Comparison of ENCODE assay signal across 18 cellular contexts in genomic region chr9:130402645-130403440, GRCh38. TPM values are rescaled to one million over a fixed set of nuclear protein-coding genes. Genes with fewer than 3 reads are reported as not detected.
DNase-seq lines count a peak whose midpoint lies in the region; ATAC-seq and TF ChIP-seq lines count a peak whose summit lies in the region.
"Had no signal": no experiment of that assay in that cellular context is flagged by ENCODE, and none has a peak within 500 bp of the region (broad histone marks: within the 10 kb centered on the region; RNA-seq: fewer than 3 reads in every experiment).

No MANE protein-coding gene starts in this region.

- DNase-seq in GM23338 (ENCODE audit: low spot score) (no peak), NT2/D1 (ENCODE audit: low read depth, low spot score) (no peak), aorta (no peak)
- DNase-seq: AML-193; Caco-2; Calu3; CD4-positive, alpha-beta T cell; CD8-positive, alpha-beta T cell; DMS79 treated with DMSO at 0.1 percent for 48 hours; GF-D8 had no signal

- H3K27ac ChIP-seq in GM23338 (ENCODE audit: low read depth) (no peak overlapping the region), aorta (ENCODE audit: low read depth in 1 of 2, low read length in 2 of 2) (no peak overlapping the region)
- H3K27ac ChIP-seq: 22Rv1; A549; BLaER1 treated with 17β-estradiol and CSF1 and Interleukin-3, amounts not matched to agents 10 nM and 100 nM; C4-2B had no signal

- peak overlapping the region; percentile 58; the same call in 1 of the 2 replicates for H3K27ac Mint-ChIP-seq in GM23338
- H3K27ac Mint-ChIP-seq: B cell; CD4-positive, alpha-beta T cell; CD8-positive, alpha-beta T cell had no signal

- no peaks in the 10 kb centered on the region for H3K9me3 Mint-ChIP-seq in GM23338
- H3K9me3 Mint-ChIP-seq: CD4-positive, alpha-beta T cell; CD8-positive, alpha-beta T cell had no signal

- ATAC-seq in GM23338 (no peak), aorta (ENCODE audit: low FRiP score) (peak; percentile 16), GM18517 (IDR thresholded peaks at IDR 0.05; ENCODE audit: unreplicated experiment) (no peak), GM18909 (IDR thresholded peaks at IDR 0.05; ENCODE audit: poor library complexity, unreplicated experiment) (no peak)
- ATAC-seq: A549; CD8-positive, alpha-beta T cell had no signal

- no peak overlapping the region for H3K4me3 Mint-ChIP-seq in GM23338
- H3K4me3 Mint-ChIP-seq: B cell; CD4-positive, alpha-beta T cell; CD8-positive, alpha-beta T cell had no signal

- 84 to 86% methylated on average over 28 of the region's 28 CpGs for WGBS in aorta, 2 donors

- H3K36me3 ChIP-seq in GM23338 (ENCODE audit: insufficient read depth) (no peaks in the 10 kb centered on the region), NT2/D1 (ENCODE audit: insufficient read depth, insufficient read length, low read length) (no peaks in the 10 kb centered on the region), aorta (ENCODE audit: control insufficient read depth in 1 of 2, insufficient read depth in 2 of 2, low read length in 1 of 2) (no peaks in the 10 kb centered on the region)
- H3K36me3 ChIP-seq: BLaER1 treated with 17β-estradiol and CSF1 and Interleukin-3, amounts not matched to agents 10 nM and 100 nM had no signal

- H4K20me1 ChIP-seq in GM23338 (replicated peaks; ENCODE audit: insufficient read depth) = no peaks in the 10 kb centered on the region
- H4K20me1 ChIP-seq: BLaER1 treated with 17β-estradiol and CSF1 and Interleukin-3, amounts not matched to agents 10 nM and 100 nM had no signal

- no peaks in the 10 kb centered on the region for H3K4me1 Mint-ChIP-seq in GM23338
- H3K4me1 Mint-ChIP-seq: B cell had no signal

- no peak overlapping the region for H3K4me2 ChIP-seq in GM23338
- H3K4me2 ChIP-seq: A549 had no signal

- no peak overlapping the region for H3K4me3 ChIP-seq in GM23338
- no peak overlapping the region for H3K4me3 ChIP-seq in NT2/D1 (ENCODE audit: insufficient read length, low read depth)
- H3K4me3 ChIP-seq in aorta (ENCODE audit: low read length in 2 of 2) = no peak overlapping the region
- H3K4me3 ChIP-seq: A549; BLaER1 treated with 17β-estradiol and CSF1 and Interleukin-3, amounts not matched to agents 10 nM and 100 nM had no signal

- intact Hi-C loops in aorta (cut with DNase I) = no loop called here

- H3F3A ChIP-seq in GM23338 (replicated peaks; ENCODE audit: low read depth) = no peaks in the 10 kb centered on the region

- no peak for TF ChIP-seq CTCF in GM23338 (conservative IDR thresholded peaks at IDR 0.05; ENCODE audit: low read depth in 2 of 2)

- H3K79me2 ChIP-seq in GM23338 (replicated peaks; ENCODE audit: insufficient read depth) = no peaks in the 10 kb centered on the region

- peak overlapping the region; percentile 8 for H3K9ac ChIP-seq in NT2/D1 (ENCODE audit: insufficient read length, low read depth)
- H3K9ac ChIP-seq: BLaER1 treated with 17β-estradiol and CSF1 and Interleukin-3, amounts not matched to agents 10 nM and 100 nM had no signal

- H3K36me3 Mint-ChIP-seq in GM23338 (ENCODE audit: low read depth) = peaks cover 2% of the 10 kb centered on the region; the same call in 2 of the 3 replicates
- H3K36me3 Mint-ChIP-seq: CD8-positive, alpha-beta T cell had no signal

- H3K9me2 ChIP-seq in GM23338 (ENCODE audit: insufficient read depth) = no peaks in the 10 kb centered on the region

- H3K4me1 ChIP-seq in GM23338 (ENCODE audit: insufficient read depth) (no peaks in the 10 kb centered on the region), NT2/D1 (ENCODE audit: insufficient read depth, insufficient read length) (no peaks in the 10 kb centered on the region), aorta (ENCODE audit: control insufficient read depth in 1 of 2, insufficient read depth in 2 of 2, low read length in 2 of 2) (no peaks in the 10 kb centered on the region)
- H3K4me1 ChIP-seq: A549, Caco-2 had no signal

- H3K9me3 ChIP-seq in NT2/D1 (ENCODE audit: insufficient read depth, low read length) = no peaks in the 10 kb centered on the region
- no peaks in the 10 kb centered on the region for H3K9me3 ChIP-seq in aorta (ENCODE audit: control insufficient read depth, low read length)
- H3K9me3 ChIP-seq: A549, Caco-2 had no signal

- H3K27me3 ChIP-seq in GM23338 (ENCODE audit: insufficient read depth) (no peaks in the 10 kb centered on the region), NT2/D1 (ENCODE audit: insufficient read depth, insufficient read length) (no peaks in the 10 kb centered on the region), aorta (ENCODE audit: control insufficient read depth in 1 of 2, insufficient read depth in 2 of 2, low read length in 1 of 2) (no peaks in the 10 kb centered on the region)
- H3K27me3 ChIP-seq: BLaER1 treated with 17β-estradiol and CSF1 and Interleukin-3, amounts not matched to agents 10 nM and 100 nM had no signal

- peaks cover 3% of the 10 kb centered on the region for H3K27me3 Mint-ChIP-seq in GM23338 (ENCODE audit: insufficient read depth, low read depth, poor library complexity)
- H3K27me3 Mint-ChIP-seq: CD4-positive, alpha-beta T cell had no signal

- no peak overlapping the region for H2AFZ ChIP-seq in GM23338

TF ChIP-seq in GM23338, 12 proteins besides CTCF, POLR2A, EP300 and RAD21 (continues in another document):
- TF ChIP-seq CREB1 (CRISPR knock-in tag; IDR thresholded peaks at IDR 0.05; ENCODE audit: low read depth) (no peak), ZNF114 (CRISPR knock-in tag; IDR thresholded peaks at IDR 0.05) (no peak), STAT1 (IDR thresholded peaks at IDR 0.05; ENCODE audit: unreplicated experiment) (no peak)
- TF ChIP-seq, protein P1, sequence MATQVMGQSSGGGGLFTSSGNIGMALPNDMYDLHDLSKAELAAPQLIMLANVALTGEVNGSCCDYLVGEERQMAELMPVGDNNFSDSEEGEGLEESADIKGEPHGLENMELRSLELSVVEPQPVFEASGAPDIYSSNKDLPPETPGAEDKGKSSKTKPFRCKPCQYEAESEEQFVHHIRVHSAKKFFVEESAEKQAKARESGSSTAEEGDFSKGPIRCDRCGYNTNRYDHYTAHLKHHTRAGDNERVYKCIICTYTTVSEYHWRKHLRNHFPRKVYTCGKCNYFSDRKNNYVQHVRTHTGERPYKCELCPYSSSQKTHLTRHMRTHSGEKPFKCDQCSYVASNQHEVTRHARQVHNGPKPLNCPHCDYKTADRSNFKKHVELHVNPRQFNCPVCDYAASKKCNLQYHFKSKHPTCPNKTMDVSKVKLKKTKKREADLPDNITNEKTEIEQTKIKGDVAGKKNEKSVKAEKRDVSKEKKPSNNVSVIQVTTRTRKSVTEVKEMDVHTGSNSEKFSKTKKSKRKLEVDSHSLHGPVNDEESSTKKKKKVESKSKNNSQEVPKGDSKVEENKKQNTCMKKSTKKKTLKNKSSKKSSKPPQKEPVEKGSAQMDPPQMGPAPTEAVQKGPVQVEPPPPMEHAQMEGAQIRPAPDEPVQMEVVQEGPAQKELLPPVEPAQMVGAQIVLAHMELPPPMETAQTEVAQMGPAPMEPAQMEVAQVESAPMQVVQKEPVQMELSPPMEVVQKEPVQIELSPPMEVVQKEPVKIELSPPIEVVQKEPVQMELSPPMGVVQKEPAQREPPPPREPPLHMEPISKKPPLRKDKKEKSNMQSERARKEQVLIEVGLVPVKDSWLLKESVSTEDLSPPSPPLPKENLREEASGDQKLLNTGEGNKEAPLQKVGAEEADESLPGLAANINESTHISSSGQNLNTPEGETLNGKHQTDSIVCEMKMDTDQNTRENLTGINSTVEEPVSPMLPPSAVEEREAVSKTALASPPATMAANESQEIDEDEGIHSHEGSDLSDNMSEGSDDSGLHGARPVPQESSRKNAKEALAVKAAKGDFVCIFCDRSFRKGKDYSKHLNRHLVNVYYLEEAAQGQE (IDR thresholded peaks at IDR 0.05; ENCODE audit: unreplicated experiment) = no peak

RNA-seq across cellular contexts. Expression of gene ASS1, which starts 41.9 kb away (rescaled TPM):
- 98.1 and 103 TPM in 2 replicates for total RNA-seq in GM23338 (2014; rRNA removed; shearing (Covaris generic))
- polyA plus RNA-seq in GM23338 (2016; fragmentation: Nextera tagmentation; extraction: Ambion mirVana) (65.8 and 72.5 TPM in 2 replicates), aorta (10 to 100 TPM; 76.1 to 81.0 TPM)
- 10 to 100 TPM; 52.0 to 99.0 TPM for total RNA-seq in aorta
- total RNA-seq: A172; CD4-positive, alpha-beta T cell; CD8-positive, alpha-beta T cell had no signal
